Comparison of ENCODE assay signal across 1 cellular context in the genomic region with DNA sequence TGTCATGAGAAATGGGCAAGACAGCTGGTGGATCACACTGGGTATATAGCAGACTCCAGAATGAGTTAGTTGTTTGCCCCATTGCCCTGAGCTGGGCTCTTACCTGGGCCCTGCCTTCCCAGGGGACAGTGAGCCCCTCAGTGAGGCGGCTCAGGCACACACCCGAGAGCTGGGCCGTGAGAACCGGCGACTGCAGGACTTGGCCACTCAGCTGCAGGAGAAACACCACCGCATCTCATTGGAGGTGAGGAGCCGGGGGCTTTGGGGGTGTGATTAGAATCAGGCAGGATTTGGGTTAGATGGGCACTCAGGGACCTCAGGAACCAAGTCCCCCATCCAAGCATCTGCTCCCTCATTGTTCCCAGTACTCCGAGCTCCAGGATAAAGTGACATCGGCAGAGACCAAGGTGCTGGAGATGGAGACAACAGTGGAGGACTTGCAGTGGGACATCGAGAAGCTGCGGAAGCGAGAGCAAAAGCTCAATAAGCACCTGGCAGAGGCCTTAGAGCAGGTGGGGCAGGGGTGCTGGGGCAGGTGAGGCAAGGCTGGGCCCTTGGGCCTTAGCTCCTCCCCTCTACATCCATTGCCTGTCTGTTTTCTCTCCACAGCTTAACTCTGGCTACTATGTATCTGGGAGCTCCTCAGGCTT.
TF ChIP-seq lines count a peak whose summit lies in the region.

No MANE protein-coding gene starts in this region.

TF ChIP-seq in HepG2, 621 proteins besides CTCF, POLR2A, EP300 and RAD21:
- TF ChIP-seq, protein P1, sequence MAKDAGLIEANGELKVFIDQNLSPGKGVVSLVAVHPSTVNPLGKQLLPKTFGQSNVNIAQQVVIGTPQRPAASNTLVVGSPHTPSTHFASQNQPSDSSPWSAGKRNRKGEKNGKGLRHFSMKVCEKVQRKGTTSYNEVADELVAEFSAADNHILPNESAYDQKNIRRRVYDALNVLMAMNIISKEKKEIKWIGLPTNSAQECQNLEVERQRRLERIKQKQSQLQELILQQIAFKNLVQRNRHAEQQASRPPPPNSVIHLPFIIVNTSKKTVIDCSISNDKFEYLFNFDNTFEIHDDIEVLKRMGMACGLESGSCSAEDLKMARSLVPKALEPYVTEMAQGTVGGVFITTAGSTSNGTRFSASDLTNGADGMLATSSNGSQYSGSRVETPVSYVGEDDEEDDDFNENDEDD (CRISPR knock-in tag; IDR thresholded peaks at IDR 0.05; ENCODE audit: borderline replicate concordance) = no peak
- TF ChIP-seq, protein P2, sequence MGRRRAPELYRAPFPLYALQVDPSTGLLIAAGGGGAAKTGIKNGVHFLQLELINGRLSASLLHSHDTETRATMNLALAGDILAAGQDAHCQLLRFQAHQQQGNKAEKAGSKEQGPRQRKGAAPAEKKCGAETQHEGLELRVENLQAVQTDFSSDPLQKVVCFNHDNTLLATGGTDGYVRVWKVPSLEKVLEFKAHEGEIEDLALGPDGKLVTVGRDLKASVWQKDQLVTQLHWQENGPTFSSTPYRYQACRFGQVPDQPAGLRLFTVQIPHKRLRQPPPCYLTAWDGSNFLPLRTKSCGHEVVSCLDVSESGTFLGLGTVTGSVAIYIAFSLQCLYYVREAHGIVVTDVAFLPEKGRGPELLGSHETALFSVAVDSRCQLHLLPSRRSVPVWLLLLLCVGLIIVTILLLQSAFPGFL (CRISPR knock-in tag; IDR thresholded peaks at IDR 0.05) = no peak
- TF ChIP-seq ZNF296 (CRISPR knock-in tag; conservative IDR thresholded peaks at IDR 0.05) (no peak), RXRA (CRISPR knock-in tag; IDR thresholded peaks at IDR 0.05) (0 out of 2 replicates have a peak, but pooled peaks have one; percentile 3), NFE2L1 (CRISPR knock-in tag; IDR thresholded peaks at IDR 0.05; ENCODE audit: borderline replicate concordance) (no peak)
TF ChIP-seq in HepG2: peak in this region for 1.
